In genomic region chr1:40668769-40669525, GRCh38 we compare ENCODE assay signal across 8 cellular contexts. TPM values are rescaled to one million over a fixed set of nuclear protein-coding genes. Genes with fewer than 3 reads are reported as not detected.
DNase-seq lines count a peak whose midpoint lies in the region; ATAC-seq, FAIRE-seq and TF ChIP-seq lines count a peak whose summit lies in the region.

No MANE protein-coding gene starts in this region.

- peak overlapping the region; percentile 75 for H3K4me3 Mint-ChIP-seq in activated B cell treated with CpG ODN at 0.5 μM for 24 hours

- intact Hi-C loops in activated B cell treated with CpG ODN at 0.5 μM for 24 hours (cut with micrococcal nuclease), result loop anchor here (1.0 to 5.0 kb wide), 8 partner anchors 22 to 525 kb away; partner anchors contain the start of genes NFYC and RLF

- peak; percentile 88 for TF ChIP-seq CTCF in GM13977 (IDR thresholded peaks at IDR 0.05; ENCODE audit: extremely low read depth, insufficient read depth, missing control alignments)
- peak; percentile 76 for TF ChIP-seq CTCF in activated B cell treated with CpG ODN at 0.5 μM for 24 hours (IDR thresholded peaks at IDR 0.05)
- peak; percentile 89 for TF ChIP-seq CTCF in bronchial epithelial cell (IDR thresholded peaks at IDR 0.05; ENCODE audit: insufficient read depth, low read length, severe bottlenecking)

- H3K27me3 ChIP-seq in bronchial epithelial cell (ENCODE audit: control insufficient read depth, insufficient read depth, low read length), result peaks cover 3% of the 10 kb centered on the region

- H3K27ac Mint-ChIP-seq in activated B cell treated with CpG ODN at 0.5 μM for 24 hours, result peak overlapping the region; percentile 41

- peaks cover 31% of the 10 kb centered on the region for H3K4me1 Mint-ChIP-seq in activated B cell treated with CpG ODN at 0.5 μM for 24 hours

- H3K36me3 Mint-ChIP-seq in activated B cell treated with CpG ODN at 0.5 μM for 24 hours (ENCODE audit: low read depth), result no peaks in the 10 kb centered on the region

- FAIRE-seq in bronchial epithelial cell (lab: Jason Lieb, UNC), result no peak

- POLR2A ChIA-PET in activated B cell treated with CpG ODN at 0.5 μM for 24 hours (lab: Charles Lee), result interaction anchor here (0.6 to 5.1 kb wide), 3 partner anchors 22 to 632 kb away, joined by 3 to 23 read pairs (median 4); partner anchors contain the start of gene NFYC

- no peaks in the 10 kb centered on the region for H3K36me3 ChIP-seq in bronchial epithelial cell (ENCODE audit: control insufficient read depth, insufficient read depth, low read length)

- in situ Hi-C loops in GM13977 (cut with MboI; ENCODE audit: low pct_unique_long_range_greater_than_20kb, low sequenced_read_pairs, unreplicated experiment), result no loop called here

- H3K9me3 Mint-ChIP-seq in activated B cell treated with CpG ODN at 0.5 μM for 24 hours, result no peaks in the 10 kb centered on the region

- peak; percentile 87 for DNase-seq in GM13977 (ENCODE audit: low spot score)
- DNase-seq in NCI-H2227 (lab: John Stamatoyannopoulos, UW; ENCODE audit: unreplicated experiment), result peak; percentile 86
- peak; percentile 82 for DNase-seq in activated B cell treated with CpG ODN at 0.5 μM for 24 hours
- peak; percentile 66 for DNase-seq in bronchial epithelial cell (ENCODE audit: low read depth)
- DNase-seq in iris pigment epithelial cell (ENCODE audit: low read depth), result peak; percentile 58
- peak; percentile 59 to 84 for DNase-seq in stimulated activated CD4-positive, alpha-beta T cell treated with anti-CD3 and anti-CD28 coated beads, Interleukin-1b, Interleukin-23, amount 100 ng/mL, for 1 hour (ENCODE audit: low read depth in 2 of 2)

- H3K27me3 Mint-ChIP-seq in activated B cell treated with CpG ODN at 0.5 μM for 24 hours, result no peaks in the 10 kb centered on the region

- no peak overlapping the region for H3K4me3 ChIP-seq in bronchial epithelial cell (ENCODE audit: low read depth, low read length)

- ATAC-seq in HG03060 (IDR thresholded peaks at IDR 0.05; ENCODE audit: low read depth, unreplicated experiment) (peak; percentile 54), activated B cell treated with CpG ODN at 0.5 μM for 24 hours (ENCODE audit: low read depth) (peak; percentile 74), HG03571 (IDR thresholded peaks at IDR 0.05; ENCODE audit: unreplicated experiment) (no peak)

- CTCF ChIA-PET in activated B cell treated with CpG ODN at 0.5 μM for 24 hours (lab: Charles Lee), result interaction anchor here (0.6 to 1.6 kb wide), 12 partner anchors 15 to 515 kb away, joined by 3 to 13 read pairs (median 4); partner anchors contain the start of gene NFYC

RNA-seq across cellular contexts. Expression of gene RIMS3, which starts 3.5 kb away (rescaled TPM):
- total RNA-seq in activated B cell treated with CpG ODN at 0.5 μM for 24 hours (5.5 and 6.2 TPM in 2 replicates), bronchial epithelial cell (0.26 and 2.7 TPM in 2 replicates)

RNA-seq across cellular contexts. Expression of gene NFYC, which starts 22.6 kb away (rescaled TPM):
- total RNA-seq in activated B cell treated with CpG ODN at 0.5 μM for 24 hours (68.7 and 76.0 TPM in 2 replicates), bronchial epithelial cell (22.5 and 22.9 TPM in 2 replicates)
